In genomic region chr19:50460161-50460765, GRCh38 we compare ENCODE assay signal across 9 cellular contexts. TPM values are rescaled to one million over a fixed set of nuclear protein-coding genes. Genes with fewer than 3 reads are reported as not detected.
DNase-seq lines count a peak whose midpoint lies in the region; ATAC-seq and TF ChIP-seq lines count a peak whose summit lies in the region.
"Had no signal": no experiment of that assay in that cellular context is flagged by ENCODE, and none has a peak within 500 bp of the region (broad histone marks: within the 10 kb centered on the region; RNA-seq: fewer than 3 reads in every experiment).

No MANE protein-coding gene starts in this region.

- H3K27me3 Mint-ChIP-seq in H9 (ENCODE audit: low read depth) = peaks cover 15% of the 10 kb centered on the region

- no peak overlapping the region for H3K18ac ChIP-seq in H9 (ENCODE audit: insufficient read length, low read depth, low read length)

- no peaks in the 10 kb centered on the region for H3K79me2 ChIP-seq in H9 (ENCODE audit: insufficient read depth, low read length)
- no peaks in the 10 kb centered on the region for H3K79me2 ChIP-seq in OCI-LY3 (ENCODE audit: low read length)

- H2AK5ac ChIP-seq in H9 (ENCODE audit: insufficient read length, low read length) = no peak overlapping the region

- DNase-seq in GM13976 (ENCODE audit: low spot score) (peak; percentile 89), H9 (no peak), kidney tubule cell (ENCODE audit: low spot score) (peak; percentile 95), GF-D8 (lab: John Stamatoyannopoulos, UW) (no peak), NCI-H1417 (lab: John Stamatoyannopoulos, UW) (no peak)
- DNase-seq: lower lobe of right lung had no signal

- ATAC-seq in GM18858 (IDR thresholded peaks at IDR 0.05; ENCODE audit: unreplicated experiment) (no peak), HG03520 (IDR thresholded peaks at IDR 0.05; ENCODE audit: unreplicated experiment) (no peak)

- H4K91ac ChIP-seq in H9 (ENCODE audit: insufficient read length, low read depth, low read length) = no peak overlapping the region

- H3K27me3 ChIP-seq in H9 (ENCODE audit: insufficient read depth, low read length) (no peaks in the 10 kb centered on the region), OCI-LY3 (ENCODE audit: low read depth, low read length) (no peaks in the 10 kb centered on the region)

- H3K27ac Mint-ChIP-seq in H9 = no peak overlapping the region; a peak in 2 of 7 replicates

- H3K4me2 ChIP-seq in H9 (ENCODE audit: insufficient read depth, insufficient read length, low read length) = no peak overlapping the region
- H3K4me2 ChIP-seq in OCI-LY3 (ENCODE audit: low read length) = peak overlapping the region; percentile 69

- H2BK12ac ChIP-seq in H9 (ENCODE audit: insufficient read length, low read depth, low read length) = no peak overlapping the region

- H2BK120ac ChIP-seq in H9 (ENCODE audit: low read depth, low read length, poor library complexity, severe bottlenecking) = no peak overlapping the region

- H2BK15ac ChIP-seq in H9 (ENCODE audit: low read depth, low read length) = no peak overlapping the region

- no peaks in the 10 kb centered on the region for H3K79me1 ChIP-seq in H9 (ENCODE audit: insufficient read depth, low read depth, low read length, poor library complexity, severe bottlenecking)

- no peaks in the 10 kb centered on the region; a peak in 1 of 5 replicates for H3K9me3 Mint-ChIP-seq in H9

- H3K27ac ChIP-seq in H9 (ENCODE audit: insufficient read length, low read depth, low read length) (no peak overlapping the region), OCI-LY3 (ENCODE audit: low read length) (peak overlapping the region; percentile 88)
- H3K27ac ChIP-seq: lower lobe of right lung had no signal

- H2AFZ ChIP-seq in H9 (ENCODE audit: low read length) (no peak overlapping the region), OCI-LY3 (ENCODE audit: low read depth, low read length) (no peak overlapping the region)

- no peak overlapping the region for H4K5ac ChIP-seq in H9 (ENCODE audit: insufficient read length, low read depth, low read length)

- no peaks in the 10 kb centered on the region for H3K23me2 ChIP-seq in H9 (ENCODE audit: insufficient read length, low read depth, low read length, poor library complexity, severe bottlenecking)

- no peak overlapping the region for H3K14ac ChIP-seq in H9 (ENCODE audit: insufficient read depth, low read length)

- peak overlapping the region; percentile 54 for H3K4me3 ChIP-seq in OCI-LY3 (ENCODE audit: low read length)
- H3K4me3 ChIP-seq: lower lobe of right lung had no signal

- no CpG with 5 or more reads among the region's 13 CpGs for WGBS in H9 (ENCODE audit: extremely low coverage, insufficient read length, low lambda C conversion rate)

- H4K8ac ChIP-seq in H9 (replicated peaks; ENCODE audit: insufficient read length, low read depth, low read length) = no peak overlapping the region

- no peaks in the 10 kb centered on the region for H4K20me1 ChIP-seq in H9 (ENCODE audit: control insufficient read depth, insufficient read depth, insufficient read length)
- H4K20me1 ChIP-seq in OCI-LY3 (ENCODE audit: insufficient read depth, low read length) = no peaks in the 10 kb centered on the region

- no peak overlapping the region for H3K23ac ChIP-seq in H9 (ENCODE audit: insufficient read length, low read depth, low read length)

- peak overlapping the region in 1 of 2 experiments; percentile 25; a peak in 1 of 5 replicates for H3K4me3 Mint-ChIP-seq in H9

- H3K4me1 Mint-ChIP-seq in H9 = peaks cover 2 to 5% of the 10 kb centered on the region in 2 experiments

- no peak overlapping the region for H2BK20ac ChIP-seq in H9 (ENCODE audit: low read depth, low read length, poor library complexity, severe bottlenecking)

- no peak overlapping the region for H3K4ac ChIP-seq in H9 (ENCODE audit: low read depth, low read length)

- H3K4me1 ChIP-seq in H9 (ENCODE audit: insufficient read depth, low read length) (no peaks in the 10 kb centered on the region), OCI-LY3 (ENCODE audit: low read length) (peaks cover 25% of the 10 kb centered on the region)
- H3K4me1 ChIP-seq: lower lobe of right lung had no signal

- in situ Hi-C loops in GM13976 (cut with MboI; ENCODE audit: low sequenced_read_pairs, unreplicated experiment) = loop anchor here (5.0 kb wide), 1 partner anchor 88 kb away; no protein-coding TSS in a partner anchor

- H3K9me3 ChIP-seq in H9 (ENCODE audit: control insufficient read depth, low read depth, low read length) (no peaks in the 10 kb centered on the region), OCI-LY3 (ENCODE audit: insufficient read depth, low read length) (no peaks in the 10 kb centered on the region)
- H3K9me3 ChIP-seq: lower lobe of right lung had no signal

- no peak overlapping the region for H2BK5ac ChIP-seq in H9 (ENCODE audit: insufficient read length, low read length)

- no peak for TF ChIP-seq CTCF in GM13976 (IDR thresholded peaks at IDR 0.05; ENCODE audit: borderline replicate concordance, control extremely low read depth, extremely low read depth, insufficient read depth, missing control alignments)
- peak; percentile 21; the same call in 2 of the 3 replicates for TF ChIP-seq CTCF in H9 (conservative IDR thresholded peaks at IDR 0.05)
- TF ChIP-seq CTCF in OCI-LY3 (IDR thresholded peaks at IDR 0.05; ENCODE audit: low read depth, low read length) = peak; percentile 67

- H3T11ph ChIP-seq in H9 (ENCODE audit: low read length) = no peak overlapping the region

- peaks cover 0 to 3% (median 2%) of the 10 kb centered on the region in 3 experiments; a peak in 2 of 7 replicates for H3K36me3 Mint-ChIP-seq in H9 (ENCODE audit: insufficient read depth in 1 of 3, low read depth in 3 of 3)

- H3K56ac ChIP-seq in H9 (ENCODE audit: insufficient read length, low read depth, low read length) = no peak overlapping the region

- H3K9ac ChIP-seq in H9 (ENCODE audit: extremely low read depth, insufficient read length, low read length) (no peak overlapping the region), OCI-LY3 (ENCODE audit: low read length) (peak overlapping the region; percentile 72)

- no peaks in the 10 kb centered on the region for H3K36me3 ChIP-seq in OCI-LY3 (replicated peaks; ENCODE audit: low read depth, low read length)
- H3K36me3 ChIP-seq: lower lobe of right lung had no signal

RNA-seq across cellular contexts. Expression of gene EMC10, which starts 16.0 kb away (rescaled TPM):
- total RNA-seq in H9 (2021) = 109 and 110 TPM in 2 replicates

RNA-seq across cellular contexts. Expression of gene GARIN5A, which starts 16.4 kb away (rescaled TPM):
- 9.5 and 10.5 TPM in 2 replicates for total RNA-seq in H9 (2021)

RNA-seq across cellular contexts. Expression of gene MYBPC2, which starts 27.6 kb away (rescaled TPM):
- total RNA-seq in H9 (2021) = 3.8 and 4.9 TPM in 2 replicates
- total RNA-seq: lower lobe of right lung had no signal

RNA-seq across cellular contexts. Expression of gene SPIB, which starts 41.5 kb away (rescaled TPM):
- 30.2 and 33.3 TPM in 2 replicates for total RNA-seq in H9 (2021)

RNA-seq across cellular contexts. Expression of gene JOSD2, which starts 50.7 kb away (rescaled TPM):
- 5.0 and 5.4 TPM in 2 replicates for total RNA-seq in H9 (2021)

Comparison
In these comparisons a context has a peak if more than half of its experiments do, and no peak if none do; other contexts are left out.
1. DNase-seq: peak in GM13976 (single experiment) and kidney tubule cell (single experiment); none in H9 (single experiment), GF-D8 (single experiment) and NCI-H1417 (0 of 3).